7 cellular contexts compared by ENCODE assay signal in the genomic region with DNA sequence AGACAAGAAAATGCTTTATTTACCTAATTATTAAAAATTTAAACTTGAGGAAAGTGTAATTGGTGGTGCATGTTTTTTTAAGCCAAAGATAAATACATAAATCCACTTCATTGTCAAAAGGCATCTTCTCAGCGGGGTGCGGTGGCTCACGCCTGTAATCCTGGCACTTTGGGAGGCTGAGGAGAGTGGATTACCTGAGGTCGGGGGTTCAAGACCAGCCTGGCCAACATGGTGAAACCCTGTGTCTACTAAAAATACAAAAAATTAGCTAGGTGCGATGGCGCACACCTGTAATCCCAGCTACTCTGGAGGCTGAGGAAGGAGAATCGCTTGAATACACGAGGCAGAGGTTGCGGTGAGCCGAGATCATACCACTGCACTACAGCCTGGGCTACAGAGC. TPM values are rescaled to one million over a fixed set of nuclear protein-coding genes. Genes with fewer than 3 reads are reported as not detected.
DNase-seq lines count a peak whose midpoint lies in the region; ATAC-seq and TF ChIP-seq lines count a peak whose summit lies in the region.
"Not testable (repeated sequence)": the region's sequence is repeated elsewhere in the genome, so short reads cannot be mapped to it uniquely, and the experiment has no call there.

No MANE protein-coding gene starts in this region.

- H3K79me2 ChIP-seq in DOHH2 (ENCODE audit: control insufficient read depth, low read length) (peaks cover 80% of the 10 kb centered on the region), Loucy (ENCODE audit: insufficient read depth, low read length) (peaks cover 77% of the 10 kb centered on the region)

- TF ChIP-seq EP300 in sigmoid colon (IDR thresholded peaks at IDR 0.05): not testable (repeated sequence)

- peak overlapping the region; percentile 78 for H3K9ac ChIP-seq in Loucy (ENCODE audit: low read depth, low read length, poor library complexity, severe bottlenecking)
- H3K9ac ChIP-seq in endodermal cell (ENCODE audit: extremely low read depth, low read length, poor library complexity, severe bottlenecking): not testable (repeated sequence)

- H4K20me1 ChIP-seq in DOHH2 (ENCODE audit: control insufficient read depth, insufficient read depth, low read depth, low read length): peaks cover 27% of the 10 kb centered on the region
- H4K20me1 ChIP-seq in Loucy (ENCODE audit: insufficient read depth, low read length, poor library complexity, severe bottlenecking): peaks cover 54% of the 10 kb centered on the region

- H3K36me3 Mint-ChIP-seq in WTC11; activated naive CD8-positive, alpha-beta T cell; endodermal cell (ENCODE audit: low read depth); mesothelial cell of epicardium: not testable (repeated sequence)

- WGBS in endodermal cell (ENCODE audit: insufficient coverage in 1 of 2, insufficient read length in 1 of 2), 2 experiments: 94 to 95% methylated on average over 7 to 10 of the region's 10 CpGs
- 86 to 89% methylated on average over 10 of the region's 10 CpGs for WGBS in sigmoid colon, 2 donors

- not testable (repeated sequence) for H3K9me3 Mint-ChIP-seq in WTC11; activated naive CD8-positive, alpha-beta T cell (ENCODE audit: low read depth); endodermal cell; mesothelial cell of epicardium

- not testable (repeated sequence) for H2AFZ ChIP-seq in Loucy (ENCODE audit: low read length)

- H3K4me2 ChIP-seq in DOHH2 (ENCODE audit: low read length) (peak overlapping the region; percentile 66), Loucy (ENCODE audit: low read depth, low read length, poor library complexity, severe bottlenecking) (peak overlapping the region; percentile 81)

- TF ChIP-seq CTCF in DOHH2 (IDR thresholded peaks at IDR 0.05; ENCODE audit: low read depth, low read length, poor library complexity, severe bottlenecking); Loucy (conservative IDR thresholded peaks at IDR 0.05; ENCODE audit: low read length); WTC11 (IDR thresholded peaks at IDR 0.05); endodermal cell (conservative IDR thresholded peaks at IDR 0.05); mesothelial cell of epicardium (IDR thresholded peaks at IDR 0.05; ENCODE audit: unreplicated experiment); sigmoid colon (IDR thresholded peaks at IDR 0.05): not testable (repeated sequence)

- peaks cover 60% of the 10 kb centered on the region for H3K4me1 Mint-ChIP-seq in WTC11
- H3K4me1 Mint-ChIP-seq in activated naive CD8-positive, alpha-beta T cell (ENCODE audit: low read depth): peaks cover 60% of the 10 kb centered on the region
- H3K4me1 Mint-ChIP-seq in endodermal cell: peaks cover 16% of the 10 kb centered on the region
- H3K4me1 Mint-ChIP-seq in mesothelial cell of epicardium: peaks cover 36% of the 10 kb centered on the region

- peaks cover 44% of the 10 kb centered on the region for H3K4me1 ChIP-seq in DOHH2 (ENCODE audit: control insufficient read depth, low read length)
- H3K4me1 ChIP-seq in Loucy (ENCODE audit: insufficient read depth, low read length, poor library complexity, severe bottlenecking): peaks cover 40% of the 10 kb centered on the region
- not testable (repeated sequence) for H3K4me1 ChIP-seq in endodermal cell (ENCODE audit: control insufficient read depth, insufficient read depth, low read length)
- H3K4me1 ChIP-seq in sigmoid colon: peaks cover 3 to 64% (median 49%) of the 10 kb centered on the region in 4 donors

- intact Hi-C loops in sigmoid colon (cut with DNase I): loop anchor here (10.0 kb wide), 1 partner anchor 118 kb away; no protein-coding TSS in a partner anchor

- peaks cover 15% of the 10 kb centered on the region for H3K36me3 ChIP-seq in DOHH2 (ENCODE audit: control insufficient read depth, low read length)
- H3K36me3 ChIP-seq in Loucy (ENCODE audit: insufficient read depth, low read length); endodermal cell (ENCODE audit: control insufficient read depth, insufficient read depth, low read length); sigmoid colon: not testable (repeated sequence)

- H3K27ac Mint-ChIP-seq in WTC11, endodermal cell, mesothelial cell of epicardium: not testable (repeated sequence)
- peak overlapping the region; percentile 76 for H3K27ac Mint-ChIP-seq in activated naive CD8-positive, alpha-beta T cell

- POLR2A ChIA-PET in WTC11 (lab: Charles Lee): not testable (repeated sequence)

- H3K9me3 ChIP-seq in DOHH2 (ENCODE audit: control insufficient read depth, insufficient read depth, low read length); Loucy (ENCODE audit: insufficient read depth, low read depth, low read length); endodermal cell (ENCODE audit: control insufficient read depth, low read length); sigmoid colon: not testable (repeated sequence)

- peak overlapping the region; percentile 97 for H3K4me3 ChIP-seq in DOHH2 (ENCODE audit: low read length)
- peak overlapping the region; percentile 89 for H3K4me3 ChIP-seq in Loucy (ENCODE audit: low read length, poor library complexity, severe bottlenecking)
- H3K4me3 ChIP-seq in endodermal cell (ENCODE audit: low read length): peak overlapping the region; percentile 93
- not testable (repeated sequence) for H3K4me3 ChIP-seq in sigmoid colon

- ATAC-seq in WTC11: not testable (repeated sequence)

- TF ChIP-seq POLR2A in sigmoid colon (IDR thresholded peaks at IDR 0.05): not testable (repeated sequence)

- H3K27me3 Mint-ChIP-seq in WTC11 (ENCODE audit: low read depth); activated naive CD8-positive, alpha-beta T cell; endodermal cell (ENCODE audit: insufficient read depth); mesothelial cell of epicardium (ENCODE audit: low read depth): not testable (repeated sequence)

- H3K27ac ChIP-seq in DOHH2 (ENCODE audit: low read depth, low read length) (peak overlapping the region; percentile 77; the same call in 1 of the 2 replicates), sigmoid colon (peak overlapping the region in 3 of 4 donors; percentile 98 to 100 (median 99))
- not testable (repeated sequence) for H3K27ac ChIP-seq in endodermal cell (ENCODE audit: low read depth, low read length)

- not testable (repeated sequence) for H3K27me3 ChIP-seq in DOHH2 (ENCODE audit: control insufficient read depth, low read length); Loucy (ENCODE audit: insufficient read depth, low read length, poor library complexity, severe bottlenecking); endodermal cell (ENCODE audit: control insufficient read depth, insufficient read depth, low read length, poor library complexity, severe bottlenecking); sigmoid colon

- peak overlapping the region; percentile 87 for H3K4me3 Mint-ChIP-seq in WTC11
- peak overlapping the region; percentile 92 for H3K4me3 Mint-ChIP-seq in activated naive CD8-positive, alpha-beta T cell
- peak overlapping the region; percentile 77 for H3K4me3 Mint-ChIP-seq in endodermal cell
- peak overlapping the region; percentile 95 for H3K4me3 Mint-ChIP-seq in mesothelial cell of epicardium

- CTCF ChIA-PET in WTC11 (lab: Charles Lee): not testable (repeated sequence)

- H3F3A ChIP-seq in DOHH2 (ENCODE audit: control insufficient read depth, insufficient read depth): peaks cover 19% of the 10 kb centered on the region
- H3F3A ChIP-seq in Loucy (ENCODE audit: low read depth): not testable (repeated sequence)

- not testable (repeated sequence) for DNase-seq in WTC11 (ENCODE audit: low spot score); endodermal cell; mesothelial cell of epicardium (ENCODE audit: low spot score in 2 of 2, unreplicated experiment in 2 of 2); sigmoid colon

- not testable (repeated sequence) for H3K9me2 ChIP-seq in DOHH2 (replicated peaks; ENCODE audit: control insufficient read depth, low read length); Loucy (replicated peaks; ENCODE audit: low read depth, low read length)

RNA-seq across cellular contexts. Expression of gene KMT2C, which starts 3.1 kb away (rescaled TPM):
- total RNA-seq in WTC11 (2021) (38.9 to 45.4 TPM (median 40.8 TPM) in 3 replicates), endodermal cell (10 to 100 TPM; 54.3 to 60.6 TPM), mesothelial cell of epicardium (103 to 108 TPM (median 106 TPM) in 3 replicates), sigmoid colon (10 to 100 TPM; 46.4 to 75.6 (median 57.2) TPM)
- 13.5 TPM for polyA plus RNA-seq in endodermal cell (2013, experiment 1 of 2)
- 15.0 TPM for polyA plus RNA-seq in endodermal cell (2013, experiment 2 of 2)
- polyA plus RNA-seq in sigmoid colon: 10 to 100 TPM in 1 of 3 donors, 1 to 10 TPM in 2; 7.4 to 18.9 (median 8.4) TPM
